Comparison of ENCODE assay signal across 8 cellular contexts in the genomic region with DNA sequence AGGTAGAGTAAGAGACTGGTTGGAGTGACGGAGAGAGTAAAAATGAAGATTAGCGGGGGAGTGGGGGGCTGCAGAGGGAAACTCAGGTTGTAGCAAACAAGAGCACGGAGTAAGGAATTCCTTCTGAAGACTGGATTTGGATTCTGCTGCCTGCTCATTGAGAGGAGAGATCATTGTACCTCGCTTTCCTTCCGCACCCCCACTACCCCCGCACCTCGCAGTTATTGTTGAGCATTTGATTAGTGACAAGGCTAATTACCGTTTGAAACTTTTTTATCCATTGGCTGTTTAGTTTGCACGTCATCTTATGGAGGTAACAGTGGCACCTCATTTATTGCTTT. TPM values are rescaled to one million over a fixed set of nuclear protein-coding genes. Genes with fewer than 3 reads are reported as not detected.
DNase-seq lines count a peak whose midpoint lies in the region; ATAC-seq and TF ChIP-seq lines count a peak whose summit lies in the region.

No MANE protein-coding gene starts in this region.

- peaks cover 54% of the 10 kb centered on the region for H3K79me2 ChIP-seq in HCT116 (ENCODE audit: insufficient read depth, low read length)

- no peaks in the 10 kb centered on the region for H4K20me1 ChIP-seq in HCT116 (ENCODE audit: insufficient read depth)

- CTCF ChIA-PET in HCT116 (lab: Charles Lee), result no interaction called here

- H3K36me3 ChIP-seq in HCT116 (ENCODE audit: control insufficient read depth in 1 of 2, insufficient read depth in 2 of 2, low read length in 2 of 2) (peaks cover 20 to 22% of the 10 kb centered on the region in 2 experiments), right lobe of liver (peaks cover 0 to 21% (median 12%) of the 10 kb centered on the region in 4 donors), upper lobe of left lung (peaks cover 14 to 23% (median 18%) of the 10 kb centered on the region in 4 donors)

- 0% methylated on average over 9 of the region's 9 CpGs for WGBS in right lobe of liver (ENCODE audit: insufficient coverage, low coverage, low lambda C conversion rate, missing lambda C conversion rate)
- 0% methylated on average over 9 of the region's 9 CpGs for WGBS in upper lobe of left lung, 2 donors

- DNase-seq in HCT116 (ENCODE audit: low read depth, low spot score) (no peak), astrocyte of the cerebellum (ENCODE audit: low read depth) (no peak), right lobe of liver (no peak), upper lobe of left lung (no peak), SKM-1 (lab: John Stamatoyannopoulos, UW; ENCODE audit: unreplicated experiment) (no peak)

- BruUV-seq in HCT116 (replicated peaks; lab: Mats Ljungman, UMichigan), result TSS peak; percentile 88

- no peak for TF ChIP-seq EP300 in upper lobe of left lung (IDR thresholded peaks at IDR 0.05)

- H3K27ac ChIP-seq in 22Rv1 (peak overlapping the region; percentile 92), HCT116 (ENCODE audit: low read depth, low read length) (peak overlapping the region; percentile 49), right lobe of liver (peak overlapping the region; percentile 73 to 80 (median 77)), upper lobe of left lung (peak overlapping the region; percentile 82 to 95 (median 91))

- H3K27me3 ChIP-seq in HCT116 (ENCODE audit: insufficient read depth, low read length) (no peaks in the 10 kb centered on the region), right lobe of liver (no peaks in the 10 kb centered on the region), upper lobe of left lung (no peaks in the 10 kb centered on the region)

- in situ Hi-C loops in astrocyte of the cerebellum (cut with HindIII; ENCODE audit: low sequenced_read_pairs), result no loop called here

- H3K9me2 ChIP-seq in HCT116 (ENCODE audit: insufficient read depth), result no peaks in the 10 kb centered on the region

- TF ChIP-seq POLR2A in HCT116 (IDR thresholded peaks at IDR 0.05; ENCODE audit: borderline replicate concordance, extremely low read depth, insufficient read depth, insufficient read length), result no peak
- no peak for TF ChIP-seq POLR2A in right lobe of liver (IDR thresholded peaks at IDR 0.05)
- TF ChIP-seq POLR2A in upper lobe of left lung (IDR thresholded peaks at IDR 0.05), result no peak

- TF ChIP-seq CTCF in 22Rv1 (IDR thresholded peaks at IDR 0.05) (no peak), HCT116 (IDR thresholded peaks at IDR 0.05 in 2 of 3, conservative IDR thresholded peaks at IDR 0.05 in 1 of 3; ENCODE audit: borderline replicate concordance in 1 of 3, insufficient read depth in 1 of 3, low read depth in 2 of 3, low read length in 2 of 3) (no peak), astrocyte of the cerebellum (IDR thresholded peaks at IDR 0.05; ENCODE audit: low read depth, low read length, missing control alignments) (no peak), right lobe of liver (IDR thresholded peaks at IDR 0.05) (no peak), upper lobe of left lung (IDR thresholded peaks at IDR 0.05) (no peak)

- ATAC-seq in HCT116 (no peak; the same call in 1 of the 2 replicates), right lobe of liver (no peak), upper lobe of left lung (ENCODE audit: low FRiP score in 2 of 2) (peak in 1 of 2 donors; percentile 2), HG02610 (IDR thresholded peaks at IDR 0.05; ENCODE audit: unreplicated experiment) (no peak), HG03342 (IDR thresholded peaks at IDR 0.05; ENCODE audit: unreplicated experiment) (no peak)

- H3K9ac ChIP-seq in HCT116 (ENCODE audit: low read length), result peak overlapping the region; percentile 82

- H3K4me2 ChIP-seq in HCT116 (ENCODE audit: low read length), result peak overlapping the region; percentile 73

- RAD21 ChIA-PET in HCT116 (lab: Charles Lee; ENCODE audit: low non-redundant PET in 1 of 2, low total read pairs in 2 of 2, uncharacterized antibody in 2 of 2, unreplicated experiment in 2 of 2), result no interaction called here

- peaks cover 4 to 11% of the 10 kb centered on the region in 2 experiments; a peak in 3 of 4 replicates for H3K4me1 ChIP-seq in HCT116 (ENCODE audit: control insufficient read depth in 1 of 2, insufficient read depth in 2 of 2, low read length in 2 of 2)
- H3K4me1 ChIP-seq in right lobe of liver, result peaks cover 0 to 9% (median 0%) of the 10 kb centered on the region in 4 donors
- H3K4me1 ChIP-seq in upper lobe of left lung, result peaks cover 9 to 21% (median 12%) of the 10 kb centered on the region in 4 donors

- peak overlapping the region; percentile 79 to 92 for H3K4me3 ChIP-seq in HCT116 (replicated peaks in 1 of 2; ENCODE audit: low read depth in 1 of 2, low read length in 2 of 2)
- H3K4me3 ChIP-seq in astrocyte of the cerebellum (ENCODE audit: low read depth, low read length), result peak overlapping the region; percentile 96
- H3K4me3 ChIP-seq in right lobe of liver, result peak overlapping the region; percentile 46 to 86 (median 61)
- H3K4me3 ChIP-seq in upper lobe of left lung, result peak overlapping the region; percentile 57 to 93 (median 80)

- TF ChIP-seq RAD21 in HCT116 (IDR thresholded peaks at IDR 0.05; ENCODE audit: low read depth), result no peak

- H3K9me3 ChIP-seq in HCT116 (ENCODE audit: control insufficient read depth in 1 of 2, insufficient read depth in 1 of 2, low read depth in 1 of 2, low read length in 2 of 2) (no peaks in the 10 kb centered on the region), right lobe of liver (no peaks in the 10 kb centered on the region), upper lobe of left lung (no peaks in the 10 kb centered on the region)

- POLR2A ChIA-PET in HCT116 (lab: Charles Lee), result no interaction called here

- H2AFZ ChIP-seq in HCT116 (ENCODE audit: low read depth, low read length, poor library complexity, severe bottlenecking), result no peak overlapping the region

- intact Hi-C loops in HCT116 (cut with micrococcal nuclease), result loop anchor here (5.0 kb wide), 1 partner anchor 64 kb away; a partner anchor contains a TSS
- intact Hi-C loops in right lobe of liver (cut with DNase I), result no loop called here

TF ChIP-seq in HCT116, 20 proteins besides CTCF, POLR2A, EP300 and RAD21:
- no peak for TF ChIP-seq EGR1 (IDR thresholded peaks at IDR 0.05; ENCODE audit: low read depth)
- no peak for TF ChIP-seq CBX3 (IDR thresholded peaks at IDR 0.05; ENCODE audit: low read depth)
- TF ChIP-seq, protein P1, sequence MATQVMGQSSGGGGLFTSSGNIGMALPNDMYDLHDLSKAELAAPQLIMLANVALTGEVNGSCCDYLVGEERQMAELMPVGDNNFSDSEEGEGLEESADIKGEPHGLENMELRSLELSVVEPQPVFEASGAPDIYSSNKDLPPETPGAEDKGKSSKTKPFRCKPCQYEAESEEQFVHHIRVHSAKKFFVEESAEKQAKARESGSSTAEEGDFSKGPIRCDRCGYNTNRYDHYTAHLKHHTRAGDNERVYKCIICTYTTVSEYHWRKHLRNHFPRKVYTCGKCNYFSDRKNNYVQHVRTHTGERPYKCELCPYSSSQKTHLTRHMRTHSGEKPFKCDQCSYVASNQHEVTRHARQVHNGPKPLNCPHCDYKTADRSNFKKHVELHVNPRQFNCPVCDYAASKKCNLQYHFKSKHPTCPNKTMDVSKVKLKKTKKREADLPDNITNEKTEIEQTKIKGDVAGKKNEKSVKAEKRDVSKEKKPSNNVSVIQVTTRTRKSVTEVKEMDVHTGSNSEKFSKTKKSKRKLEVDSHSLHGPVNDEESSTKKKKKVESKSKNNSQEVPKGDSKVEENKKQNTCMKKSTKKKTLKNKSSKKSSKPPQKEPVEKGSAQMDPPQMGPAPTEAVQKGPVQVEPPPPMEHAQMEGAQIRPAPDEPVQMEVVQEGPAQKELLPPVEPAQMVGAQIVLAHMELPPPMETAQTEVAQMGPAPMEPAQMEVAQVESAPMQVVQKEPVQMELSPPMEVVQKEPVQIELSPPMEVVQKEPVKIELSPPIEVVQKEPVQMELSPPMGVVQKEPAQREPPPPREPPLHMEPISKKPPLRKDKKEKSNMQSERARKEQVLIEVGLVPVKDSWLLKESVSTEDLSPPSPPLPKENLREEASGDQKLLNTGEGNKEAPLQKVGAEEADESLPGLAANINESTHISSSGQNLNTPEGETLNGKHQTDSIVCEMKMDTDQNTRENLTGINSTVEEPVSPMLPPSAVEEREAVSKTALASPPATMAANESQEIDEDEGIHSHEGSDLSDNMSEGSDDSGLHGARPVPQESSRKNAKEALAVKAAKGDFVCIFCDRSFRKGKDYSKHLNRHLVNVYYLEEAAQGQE (IDR thresholded peaks at IDR 0.05; ENCODE audit: low read depth), result no peak
- no peak for TF ChIP-seq ZNF274 (IDR thresholded peaks at IDR 0.05; ENCODE audit: low read depth, low read length)
- TF ChIP-seq, protein P2, sequence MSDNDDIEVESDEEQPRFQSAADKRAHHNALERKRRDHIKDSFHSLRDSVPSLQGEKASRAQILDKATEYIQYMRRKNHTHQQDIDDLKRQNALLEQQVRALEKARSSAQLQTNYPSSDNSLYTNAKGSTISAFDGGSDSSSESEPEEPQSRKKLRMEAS (IDR thresholded peaks at IDR 0.05), result no peak

RNA-seq across cellular contexts. Expression of a gene that starts 0.5 kb away (rescaled TPM):
- total RNA-seq in HCT116 (2021; ENCODE audit: unreplicated experiment), result 59.9 TPM
- polyA plus RNA-seq in HCT116 (2012), result 32.0 and 39.6 TPM in 2 replicates
- 10 to 100 TPM; 10.8 to 28.0 (median 21.2) TPM for total RNA-seq in right lobe of liver
- total RNA-seq in upper lobe of left lung, result 100 to 1,000 TPM in 1 of 6 donors, 10 to 100 TPM in 5; 34.5 to 190 (median 57.3) TPM

RNA-seq across cellular contexts. Expression of a gene that starts 28.1 kb away (rescaled TPM):
- 96.9 TPM for total RNA-seq in HCT116 (2021; ENCODE audit: unreplicated experiment)
- polyA plus RNA-seq in HCT116 (2012), result 84.8 and 106 TPM in 2 replicates
- total RNA-seq in right lobe of liver, result 10 to 100 TPM; 22.9 to 30.5 (median 25.0) TPM
- 10 to 100 TPM; 24.9 to 51.3 (median 38.3) TPM for total RNA-seq in upper lobe of left lung

RNA-seq across cellular contexts. Expression of a gene that starts 39.4 kb away (rescaled TPM):
- total RNA-seq in HCT116 (2021; ENCODE audit: unreplicated experiment), result 0.22 TPM
- polyA plus RNA-seq in HCT116 (2012), result 0.30 and 0.31 TPM in 2 replicates
- total RNA-seq in right lobe of liver, result 1 to 10 TPM; 2.0 to 8.4 (median 4.4) TPM
- total RNA-seq in upper lobe of left lung, result 10 to 100 TPM in 1 of 6 donors, 1 to 10 TPM in 5; 2.7 to 14.7 (median 7.5) TPM

RNA-seq across cellular contexts. Expression of a gene that starts 42.2 kb away (rescaled TPM):
- total RNA-seq in HCT116 (2021; ENCODE audit: unreplicated experiment), result 26.7 TPM
- 11.4 and 15.0 TPM in 2 replicates for polyA plus RNA-seq in HCT116 (2012)
- 10 to 100 TPM in 4 of 6 experiments, 1 to 10 TPM in 2; 8.9 to 17.5 (median 11.0) TPM for total RNA-seq in right lobe of liver
- 10 to 100 TPM; 14.6 to 29.8 (median 26.3) TPM for total RNA-seq in upper lobe of left lung

RNA-seq across cellular contexts. Expression of a gene that starts 49.2 kb away (rescaled TPM):
- total RNA-seq in HCT116 (2021; ENCODE audit: unreplicated experiment) (1.5 TPM), right lobe of liver (1 to 10 TPM in 5 of 6 experiments, not detected in 1; 1.7 to 5.7 (median 3.8) TPM), upper lobe of left lung (10 to 100 TPM in 1 of 6 donors, 1 to 10 TPM in 3, not detected in 2; 3.3 to 13.8 (median 7.3) TPM)
- 1.4 and 2.1 TPM in 2 replicates for polyA plus RNA-seq in HCT116 (2012)
